16 cellular contexts compared by ENCODE assay signal in genomic region chr2:56680971-56681631, GRCh38.
DNase-seq lines count a peak whose midpoint lies in the region; ATAC-seq, FAIRE-seq and TF ChIP-seq lines count a peak whose summit lies in the region.
"Had no signal": no experiment of that assay in that cellular context is flagged by ENCODE, and none has a peak within 500 bp of the region (broad histone marks: within the 10 kb centered on the region; RNA-seq: fewer than 3 reads in every experiment).

No MANE protein-coding gene starts in this region.

- H3K9ac ChIP-seq in adipocyte (ENCODE audit: low read length), result no peak overlapping the region
- H3K9ac ChIP-seq in skeletal muscle satellite cell (ENCODE audit: low read depth, low read length), result no peak overlapping the region

- ATAC-seq in HG02571 (IDR thresholded peaks at IDR 0.05; ENCODE audit: unreplicated experiment) (no peak), mucosa of descending colon (no peak), HG02588 (IDR thresholded peaks at IDR 0.05; ENCODE audit: unreplicated experiment) (no peak)

- H3K9me3 ChIP-seq in adipocyte (ENCODE audit: control insufficient read depth, low read length) (no peaks in the 10 kb centered on the region), skeletal muscle satellite cell (replicated peaks; ENCODE audit: low read length) (no peaks in the 10 kb centered on the region), mucosa of descending colon (no peaks in the 10 kb centered on the region)
- H3K9me3 ChIP-seq: uterus had no signal

- peak overlapping the region; percentile 46 for H3K4me2 ChIP-seq in skeletal muscle satellite cell (ENCODE audit: low read length)

- H3K36me3 ChIP-seq in adipocyte (ENCODE audit: control insufficient read depth, insufficient read depth, low read length, severe bottlenecking), result no peaks in the 10 kb centered on the region
- H3K36me3 ChIP-seq in skeletal muscle satellite cell (ENCODE audit: insufficient read depth, low read length), result no peaks in the 10 kb centered on the region
- H3K36me3 ChIP-seq in mucosa of descending colon (ENCODE audit: low read depth), result no peaks in the 10 kb centered on the region
- H3K36me3 ChIP-seq: uterus had no signal

- peaks cover 21% of the 10 kb centered on the region for H3K4me1 ChIP-seq in adipocyte (ENCODE audit: control insufficient read depth, insufficient read depth, low read length)
- peaks cover 26% of the 10 kb centered on the region for H3K4me1 ChIP-seq in skeletal muscle satellite cell (ENCODE audit: control insufficient read depth, insufficient read depth, low read length)
- no peaks in the 10 kb centered on the region for H3K4me1 ChIP-seq in mucosa of descending colon (ENCODE audit: low read depth)
- H3K4me1 ChIP-seq: uterus had no signal

- TF ChIP-seq CTCF in mucosa of descending colon (IDR thresholded peaks at IDR 0.05), result no peak

- DNase-seq in H54 (ENCODE audit: insufficient read length, low spot score) (no peak), adipocyte (ENCODE audit: low read depth) (peak; percentile 58), fibroblast of the conjunctiva (ENCODE audit: low read depth) (peak; percentile 21), mucosa of descending colon (no peak), cerebellum (ENCODE audit: low spot score) (no peak)
- DNase-seq: activated CD4-positive, alpha-beta T cell treated with anti-CD3 and anti-CD28 coated beads, Interleukin-2, amount 50 U/mL, for 4 hours; aorta; CD4-positive, CD25-positive, alpha-beta regulatory T cell; H9; stimulated activated naive CD4-positive, alpha-beta T cell treated with Interleukin-2 at 50 U/mL for 16 hours; uterus had no signal

- peak; percentile 30 for FAIRE-seq in H54 (lab: Jason Lieb, UNC)
- FAIRE-seq: GM12891 had no signal

- no peak overlapping the region for H3K4me3 ChIP-seq in adipocyte (ENCODE audit: low read length)
- no peak overlapping the region for H3K4me3 ChIP-seq in skeletal muscle satellite cell (ENCODE audit: low read length)
- no peak overlapping the region for H3K4me3 ChIP-seq in mucosa of descending colon
- H3K4me3 ChIP-seq: lung, uterus had no signal

- TF ChIP-seq POLR2A in H54 (IDR thresholded peaks at IDR 0.05; ENCODE audit: low read depth, low read length), result no peak

- no peaks in the 10 kb centered on the region for H3K27me3 ChIP-seq in adipocyte (replicated peaks; ENCODE audit: control insufficient read depth, insufficient read depth, low read length)
- H3K27me3 ChIP-seq in skeletal muscle satellite cell (ENCODE audit: control insufficient read depth, insufficient read depth, low read length), result no peaks in the 10 kb centered on the region
- H3K27me3 ChIP-seq: uterus had no signal

- intact Hi-C loops in mucosa of descending colon (cut with DNase I, micrococcal nuclease), result no loop called here

Comparison
In these comparisons a context has a peak if more than half of its experiments do, and no peak if none do; other contexts are left out.
1. DNase-seq: peak in adipocyte (single experiment) and fibroblast of the conjunctiva (single experiment); none in H54 (single experiment), mucosa of descending colon (0 of 3) and cerebellum (single experiment).